In genomic region chr14:94356379-94357056, GRCh38 we compare ENCODE assay signal across 1 cellular context.
TF ChIP-seq lines count a peak whose summit lies in the region.

No MANE protein-coding gene starts in this region.

TF ChIP-seq in H1, 55 proteins besides CTCF, POLR2A, EP300 and RAD21:
- TF ChIP-seq KDM1A (IDR thresholded peaks at IDR 0.05; ENCODE audit: borderline replicate concordance, low read length) (peak; percentile 95), MAFK (IDR thresholded peaks at IDR 0.05; ENCODE audit: low read depth, low read length) (no peak), HDAC2 (IDR thresholded peaks at IDR 0.05; ENCODE audit: borderline replicate concordance in 1 of 2, low read depth in 2 of 2, low read length in 2 of 2) (peak in 1 of 2 experiments; percentile 66; a peak in 1 of 4 replicates), ZNF274 (IDR thresholded peaks at IDR 0.05; ENCODE audit: borderline replicate concordance, extremely low read depth, low read length) (no peak), KDM4A (IDR thresholded peaks at IDR 0.05; ENCODE audit: low read depth, low read length, severe bottlenecking) (no peak), MAX (IDR thresholded peaks at IDR 0.05) (no peak)
